ENCODE assay signal across 25 cellular contexts in the genomic region with DNA sequence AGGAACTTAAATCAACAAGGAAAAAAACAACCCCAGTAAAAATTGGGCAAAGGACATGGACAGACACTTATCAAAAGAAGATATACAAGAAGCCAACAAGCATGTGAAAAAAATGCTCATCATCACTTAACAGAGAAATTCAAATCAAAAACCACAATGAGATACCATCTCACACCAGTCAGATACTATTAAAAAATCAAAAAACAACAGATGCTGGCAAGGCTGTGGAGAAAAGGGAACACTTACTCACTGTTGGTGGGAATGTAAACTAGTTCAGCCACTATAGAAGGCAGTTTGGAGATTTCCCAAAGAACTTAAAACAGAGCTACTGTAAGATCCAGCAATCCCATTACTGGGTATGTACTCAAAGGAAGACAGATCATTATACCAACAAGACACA.
"Had no signal": no experiment of that assay in that cellular context is flagged by ENCODE, and none has a peak within 500 bp of the region (broad histone marks: within the 10 kb centered on the region; RNA-seq: fewer than 3 reads in every experiment).

No MANE protein-coding gene starts in this region.

- H3K4me1 ChIP-seq: heart right ventricle, right lobe of liver, tibial nerve had no signal

- H3K4me1 Mint-ChIP-seq: activated T-helper 17 cell treated with anti-CD3 and anti-CD28 coated beads, Interleukin-2, amount 50 U/mL, for 72 hours; endodermal cell; stimulated activated effector memory CD8-positive, alpha-beta T cell treated with anti-CD3 and anti-CD28 coated beads, Interleukin-12 subunit alpha, Interleukin-12 subunit beta, amount 100 ng/mL, for 72 hours; stimulated activated naive CD8-positive, alpha-beta T cell treated with anti-CD3 and anti-CD28 coated beads, Interleukin-15, amount 100 ng/mL, for 72 hours had no signal

- ATAC-seq: activated naive CD4-positive, alpha-beta T cell treated with anti-CD3 and anti-CD28 coated beads, Interleukin-2, amount 50 U/mL, for 72 hours; activated T-helper 17 cell treated with anti-CD3 and anti-CD28 coated beads, Interleukin-2, amount 50 U/mL, for 72 hours; heart right ventricle; left cardiac atrium; right lobe of liver; stimulated activated effector memory CD8-positive, alpha-beta T cell treated with anti-CD3 and anti-CD28 coated beads, Interleukin-12 subunit alpha, Interleukin-12 subunit beta, amount 100 ng/mL, for 72 hours; stimulated activated naive CD8-positive, alpha-beta T cell treated with anti-CD3 and anti-CD28 coated beads, Interleukin-15, amount 100 ng/mL, for 72 hours; WTC11 had no signal

- H3K9me3 ChIP-seq: heart right ventricle, right lobe of liver, suprapubic skin, tibial nerve had no signal

- H3K27me3 ChIP-seq: heart right ventricle, right lobe of liver, suprapubic skin, tibial nerve had no signal

- H3K27ac Mint-ChIP-seq: activated naive CD4-positive, alpha-beta T cell treated with anti-CD3 and anti-CD28 coated beads, Interleukin-2, amount 50 U/mL, for 72 hours; activated T-cell treated with anti-CD3 and anti-CD28 coated beads, Interleukin-2, amount 50 U/mL, for 24 hours; activated T-helper 17 cell treated with anti-CD3 and anti-CD28 coated beads, Interleukin-2, amount 50 U/mL, for 72 hours; endodermal cell; stimulated activated effector memory CD8-positive, alpha-beta T cell treated with anti-CD3 and anti-CD28 coated beads, Interleukin-12 subunit alpha, Interleukin-12 subunit beta, amount 100 ng/mL, for 72 hours; stimulated activated naive CD8-positive, alpha-beta T cell treated with anti-CD3 and anti-CD28 coated beads, Interleukin-15, amount 100 ng/mL, for 72 hours; WTC11 had no signal

- H3K27ac ChIP-seq: coronary artery, epithelial cell of prostate, heart right ventricle, right lobe of liver, suprapubic skin, tibial nerve had no signal

- H3K36me3 ChIP-seq: heart right ventricle, right lobe of liver, suprapubic skin, tibial nerve had no signal

- H3K4me3 ChIP-seq: coronary artery, heart right ventricle, right lobe of liver, suprapubic skin, tibial nerve had no signal

- H3K4me3 Mint-ChIP-seq: activated T-cell treated with anti-CD3 and anti-CD28 coated beads, Interleukin-2, amount 50 U/mL, for 24 hours; activated T-helper 17 cell treated with anti-CD3 and anti-CD28 coated beads, Interleukin-2, amount 50 U/mL, for 72 hours; endodermal cell; stimulated activated effector memory CD8-positive, alpha-beta T cell treated with anti-CD3 and anti-CD28 coated beads, Interleukin-12 subunit alpha, Interleukin-12 subunit beta, amount 100 ng/mL, for 72 hours; stimulated activated naive CD8-positive, alpha-beta T cell treated with anti-CD3 and anti-CD28 coated beads, Interleukin-15, amount 100 ng/mL, for 72 hours; WTC11 had no signal

- FAIRE-seq: bronchial epithelial cell, small intestine, urothelium cell line had no signal

- H3K36me3 Mint-ChIP-seq: activated naive CD4-positive, alpha-beta T cell treated with anti-CD3 and anti-CD28 coated beads, Interleukin-2, amount 50 U/mL, for 72 hours; stimulated activated effector memory CD8-positive, alpha-beta T cell treated with anti-CD3 and anti-CD28 coated beads, Interleukin-12 subunit alpha, Interleukin-12 subunit beta, amount 100 ng/mL, for 72 hours; WTC11 had no signal

- DNase-seq: activated CD4-positive, alpha-beta T cell treated with anti-CD3 and anti-CD28 coated beads, Interleukin-2, amount 50 U/mL, for 4 hours; activated CD8-positive, alpha-beta memory T cell treated with anti-CD3 and anti-CD28 coated beads for 24 hours; activated CD8-positive, alpha-beta memory T cell treated with anti-CD3 and anti-CD28 coated beads, Interleukin-2, amount 50 U/mL, for 4 hours; activated T-cell treated with anti-CD3 and anti-CD28 coated beads, Interleukin-2, amount 50 U/mL, for 24 hours; endodermal cell; heart right ventricle; islet precursor cell; left cardiac atrium; nucleus accumbens; posterior cingulate gyrus; right lobe of liver; small intestine; stimulated activated CD4-positive, alpha-beta T cell treated with anti-CD3 and anti-CD28 coated beads, Interleukin-2, amount 100 ng/mL, for 24 hours; stimulated activated naive CD8-positive, alpha-beta T cell treated with anti-CD3 and anti-CD28 coated beads, Interleukin-15, amount 100 ng/mL, for 72 hours; T-helper 9 cell had no signal

- H3K27me3 Mint-ChIP-seq: activated T-cell treated with anti-CD3 and anti-CD28 coated beads, Interleukin-2, amount 50 U/mL, for 24 hours; activated T-helper 17 cell treated with anti-CD3 and anti-CD28 coated beads, Interleukin-2, amount 50 U/mL, for 72 hours; stimulated activated naive CD8-positive, alpha-beta T cell treated with anti-CD3 and anti-CD28 coated beads, Interleukin-15, amount 100 ng/mL, for 72 hours had no signal

- H3K9me3 Mint-ChIP-seq: activated naive CD4-positive, alpha-beta T cell treated with anti-CD3 and anti-CD28 coated beads, Interleukin-2, amount 50 U/mL, for 72 hours; activated T-cell treated with anti-CD3 and anti-CD28 coated beads, Interleukin-2, amount 50 U/mL, for 24 hours; endodermal cell; stimulated activated effector memory CD8-positive, alpha-beta T cell treated with anti-CD3 and anti-CD28 coated beads, Interleukin-12 subunit alpha, Interleukin-12 subunit beta, amount 100 ng/mL, for 72 hours; stimulated activated naive CD8-positive, alpha-beta T cell treated with anti-CD3 and anti-CD28 coated beads, Interleukin-15, amount 100 ng/mL, for 72 hours; WTC11 had no signal
